ENCODE assay signal across 8 cellular contexts in genomic region chr9:97038909-97039781, GRCh38. TPM values are rescaled to one million over a fixed set of nuclear protein-coding genes. Genes with fewer than 3 reads are reported as not detected.
DNase-seq lines count a peak whose midpoint lies in the region; ATAC-seq and TF ChIP-seq lines count a peak whose summit lies in the region.

CTSV (minus strand) TSS chr9:97039142; CDS start chr9:97038043, 1,099 bp downstream.

- no peaks in the 10 kb centered on the region; the same call in 1 of the 2 replicates for H3F3A ChIP-seq in OCI-LY1 (ENCODE audit: insufficient read depth, low read length)

- H3K9me2 ChIP-seq in OCI-LY1 (ENCODE audit: low read depth, low read length) = no peaks in the 10 kb centered on the region

- peak within 1 kb of the TSS; percentile 34; the same call in 1 of the 2 replicates for H3K9ac ChIP-seq in OCI-LY1 (ENCODE audit: low read length)

- H3K27me3 ChIP-seq in OCI-LY1 (ENCODE audit: insufficient read depth, low read length) = 0 out of 2 replicates have a peak, but pooled peaks cover 5% of the 10 kb centered on the region
- peaks cover 11% of the 10 kb centered on the region for H3K27me3 ChIP-seq in muscle layer of duodenum (ENCODE audit: low read depth, low read length)

- ATAC-seq in GM21390 (IDR thresholded peaks at IDR 0.05; ENCODE audit: unreplicated experiment) = peak; percentile 100
- ATAC-seq in esophagus mucosa = peak; percentile 100

- H3K27ac ChIP-seq in OCI-LY1 (ENCODE audit: low read depth, low read length, poor library complexity, severe bottlenecking) (no peak within 1 kb of the TSS), muscle layer of duodenum (ENCODE audit: low read length) (no peak within 1 kb of the TSS)

- H3K4me3 ChIP-seq in OCI-LY1 (ENCODE audit: low read depth, low read length, poor library complexity, severe bottlenecking) (peak within 1 kb of the TSS; percentile 52), muscle layer of duodenum (ENCODE audit: low read depth in 1 of 2, low read length in 2 of 2) (peak within 1 kb of the TSS; percentile 62 to 80)

- H3K9me3 ChIP-seq in OCI-LY1 (ENCODE audit: low read length) (no peaks in the 10 kb centered on the region), muscle layer of duodenum (ENCODE audit: control insufficient read depth in 1 of 2, low read length in 2 of 2) (peaks cover 0 to 3% of the 10 kb centered on the region in 2 donors)

- peak; percentile 76 for DNase-seq in CMK (ENCODE audit: low read depth)
- peak in 73 of 76 experiments; percentile 7 to 86 (median 72) for DNase-seq in HUDEP-2 (lab: John Stamatoyannopoulos, UW; ENCODE audit: unreplicated experiment in 76 of 76)
- DNase-seq in activated T-cell treated with anti-CD3 and anti-CD28 coated beads for 48 hours (ENCODE audit: low read depth) = peak; percentile 85
- peak; percentile 14 to 45 for DNase-seq in stimulated activated CD8-positive, alpha-beta memory T cell treated with anti-CD3 and anti-CD28 coated beads, Interleukin-7, amount 100 ng/mL, for 1 hour (ENCODE audit: low read depth in 2 of 2)

- H3K36me3 ChIP-seq in OCI-LY1 (ENCODE audit: insufficient read depth, low read length) (no peaks in the 10 kb centered on the region), muscle layer of duodenum (ENCODE audit: control insufficient read depth in 1 of 2, insufficient read depth in 2 of 2, low read length in 2 of 2) (no peaks in the 10 kb centered on the region)

- peak within 1 kb of the TSS; percentile 55 for H3K4me2 ChIP-seq in OCI-LY1 (ENCODE audit: low read length)

- no peak for TF ChIP-seq CTCF in OCI-LY1 (IDR thresholded peaks at IDR 0.05; ENCODE audit: low read length)

- peaks cover 4% of the 10 kb centered on the region for H3K4me1 ChIP-seq in OCI-LY1 (ENCODE audit: insufficient read depth, low read length, severe bottlenecking)
- H3K4me1 ChIP-seq in muscle layer of duodenum (ENCODE audit: control insufficient read depth in 1 of 2, insufficient read depth in 2 of 2, low read length in 2 of 2) = peaks cover 0 to 15% of the 10 kb centered on the region in 2 donors

- H3K79me2 ChIP-seq in OCI-LY1 (ENCODE audit: insufficient read depth, low read length) = no peaks in the 10 kb centered on the region

- H2AFZ ChIP-seq in OCI-LY1 (ENCODE audit: low read length) = peak within 1 kb of the TSS; percentile 45; the same call in 1 of the 2 replicates

- no peaks in the 10 kb centered on the region for H4K20me1 ChIP-seq in OCI-LY1 (ENCODE audit: insufficient read depth, low read length)

RNA-seq across cellular contexts. Expression of gene CTSV, which starts in this region (rescaled TPM):
- total RNA-seq in esophagus mucosa = 5.7 TPM

Comparison
In these comparisons a context has a peak if more than half of its experiments do, and no peak if none do; other contexts are left out.
1. DNase-seq: peak in every context shown above with its lines; median percentile 85 in activated T-cell treated with anti-CD3 and anti-CD28 coated beads for 48 hours; 76 in CMK; 72 in HUDEP-2; 30 in stimulated activated CD8-positive, alpha-beta memory T cell treated with anti-CD3 and anti-CD28 coated beads, Interleukin-7, amount 100 ng/mL, for 1 hour.